ENCODE assay signal across 11 cellular contexts in genomic region chr20:9903048-9903651, GRCh38.
DNase-seq lines count a peak whose midpoint lies in the region; ATAC-seq, FAIRE-seq and TF ChIP-seq lines count a peak whose summit lies in the region.
"Had no signal": no experiment of that assay in that cellular context is flagged by ENCODE, and none has a peak within 500 bp of the region (broad histone marks: within the 10 kb centered on the region; RNA-seq: fewer than 3 reads in every experiment).

No MANE protein-coding gene starts in this region.

- H3K9me3 ChIP-seq in stomach: no peaks in the 10 kb centered on the region
- H3K9me3 ChIP-seq: SJSA1 had no signal

- H3K4me3 ChIP-seq in WI38 (ENCODE audit: low read depth, low read length): no peak overlapping the region
- H3K4me3 ChIP-seq in stomach: no peak overlapping the region
- H3K4me3 ChIP-seq: SJSA1 had no signal

- no peak for FAIRE-seq in D721Med (lab: Jason Lieb, UNC)

- H3K27ac ChIP-seq in stomach: no peak overlapping the region
- H3K27ac ChIP-seq: SJSA1 had no signal

- DNase-seq in D721Med (ENCODE audit: insufficient read length, low spot score) (no peak), left kidney (ENCODE audit: low read depth, low spot score) (peak; percentile 58), stomach (no peak), NCI-H187 (lab: John Stamatoyannopoulos, UW) (no peak)
- no peak for DNase-seq in activated CD4-positive, alpha-beta T cell treated with anti-CD3 and anti-CD28 coated beads, Interleukin-2, amount 50 U/mL, for 4 hours
- DNase-seq: activated naive CD8-positive, alpha-beta T cell treated with anti-CD3 and anti-CD28 coated beads for 36 hours; islet precursor cell had no signal

- H3K36me3 ChIP-seq in stomach: no peaks in the 10 kb centered on the region
- H3K36me3 ChIP-seq: SJSA1 had no signal

- H3K4me1 ChIP-seq in stomach: no peaks in the 10 kb centered on the region
- H3K4me1 ChIP-seq: SJSA1 had no signal

- intact Hi-C loops in stomach (cut with DNase I; ENCODE audit: low total_unique reads): loop anchor here (10.0 kb wide), 1 partner anchor 278 kb away; no protein-coding TSS in a partner anchor

- no peak for TF ChIP-seq EP300 in stomach (IDR thresholded peaks at IDR 0.05)

- ATAC-seq in HG03159 (IDR thresholded peaks at IDR 0.05; ENCODE audit: unreplicated experiment) (peak; percentile 65), HG03442 (IDR thresholded peaks at IDR 0.05; ENCODE audit: unreplicated experiment) (no peak)

- TF ChIP-seq CTCF in D721Med (IDR thresholded peaks at IDR 0.05; ENCODE audit: insufficient read depth, missing control alignments): peak; percentile 49
- 0 out of 2 replicates have a peak, but pooled peaks have one; percentile 7 for TF ChIP-seq CTCF in WI38 (IDR thresholded peaks at IDR 0.05; ENCODE audit: low read depth, low read length)
- TF ChIP-seq CTCF in stomach (IDR thresholded peaks at IDR 0.05): no peak

- no peak for TF ChIP-seq POLR2A in stomach (IDR thresholded peaks at IDR 0.05)

- H3K27me3 ChIP-seq in stomach: no peaks in the 10 kb centered on the region

- WGBS in stomach, 5 donors: 14 to 32% (median 23%) methylated on average over 1 of the region's 1 CpG

Comparison
In these comparisons a context has a peak if more than half of its experiments do, and no peak if none do; other contexts are left out.
1. CTCF ChIP-seq: peak in D721Med (single experiment) and WI38 (single experiment); none in stomach (0 of 7).